In genomic region chr7:130486963-130487324, GRCh38 we compare ENCODE assay signal across 1 cellular context.
TF ChIP-seq lines count a peak whose summit lies in the region.

No MANE protein-coding gene starts in this region.

TF ChIP-seq in WTC11, 78 proteins besides CTCF, POLR2A, EP300 and RAD21 (continued from another document):
- TF ChIP-seq ZMAT4 (CRISPR knock-in tag; IDR thresholded peaks at IDR 0.05), result no peak
- no peak for TF ChIP-seq CREB1 (CRISPR knock-in tag; IDR thresholded peaks at IDR 0.05)
- TF ChIP-seq OVOL2 (CRISPR knock-in tag; IDR thresholded peaks at IDR 0.05; ENCODE audit: borderline replicate concordance), result no peak
- no peak for TF ChIP-seq ZBTB21 (CRISPR knock-in tag; IDR thresholded peaks at IDR 0.05; ENCODE audit: borderline replicate concordance)
- TF ChIP-seq MYBL2 (CRISPR knock-in tag; IDR thresholded peaks at IDR 0.05), result no peak
